In genomic region chr14:89356496-89356895, GRCh38 we compare ENCODE assay signal across 30 cellular contexts.
A peak's percentile ranks its signal among the peaks of the same experiment; 100 is the strongest.
DNase-seq lines count a peak whose midpoint lies in the region; ATAC-seq and TF ChIP-seq lines count a peak whose summit lies in the region.
"Had no signal": no experiment of that assay in that cellular context is flagged by ENCODE, and none has a peak within 500 bp of the region (broad histone marks: within the 10 kb centered on the region; RNA-seq: fewer than 3 reads in every experiment).

No MANE protein-coding gene starts in this region.

- no peak overlapping the region for H3K4me3 Mint-ChIP-seq in activated naive CD4-positive, alpha-beta T cell treated with anti-CD3 and anti-CD28 coated beads, Interleukin-2, amount 50 U/mL, for 24 hours
- H3K4me3 Mint-ChIP-seq: natural killer cell treated with Interleukin-12 subunit alpha and Interleukin-12 subunit beta and Interleukin-15 and Interleukin-18, amount 100 ng/mL, for 72 hours had no signal

- H3K79me2 ChIP-seq in Loucy (ENCODE audit: insufficient read depth, low read length) = peaks cover 53% of the 10 kb centered on the region

- peak overlapping the region; percentile 59 for H3K27ac Mint-ChIP-seq in activated naive CD4-positive, alpha-beta T cell treated with anti-CD3 and anti-CD28 coated beads, Interleukin-2, amount 50 U/mL, for 24 hours

- no peak for TF ChIP-seq EP300 in esophagus muscularis mucosa (IDR thresholded peaks at IDR 0.05)

- H3K36me3 Mint-ChIP-seq in activated naive CD4-positive, alpha-beta T cell treated with anti-CD3 and anti-CD28 coated beads, Interleukin-2, amount 50 U/mL, for 24 hours = peaks cover 5% of the 10 kb centered on the region

- WGBS in esophagus muscularis mucosa = 78% methylated on average over 3 of the region's 3 CpGs

- H3K27me3 Mint-ChIP-seq in activated naive CD4-positive, alpha-beta T cell treated with anti-CD3 and anti-CD28 coated beads, Interleukin-2, amount 50 U/mL, for 24 hours = no peaks in the 10 kb centered on the region
- H3K27me3 Mint-ChIP-seq: natural killer cell treated with Interleukin-12 subunit alpha and Interleukin-12 subunit beta and Interleukin-15 and Interleukin-18, amount 100 ng/mL, for 72 hours had no signal

- H3K4me3 ChIP-seq in Loucy (ENCODE audit: low read length, poor library complexity, severe bottlenecking) (no peak overlapping the region), esophagus muscularis mucosa (no peak overlapping the region)
- H3K4me3 ChIP-seq: ascending aorta; BLaER1 treated with 17β-estradiol and CSF1 and Interleukin-3, amounts not matched to agents 10 nM and 100 nM; coronary artery had no signal

- no peak for TF ChIP-seq POLR2A in esophagus muscularis mucosa (IDR thresholded peaks at IDR 0.05; ENCODE audit: low read depth)

- H3K9me3 ChIP-seq in Loucy (ENCODE audit: insufficient read depth, low read depth, low read length) (no peaks in the 10 kb centered on the region), esophagus muscularis mucosa (no peaks in the 10 kb centered on the region)
- H3K9me3 ChIP-seq: ascending aorta; BLaER1 treated with 17β-estradiol and CSF1 and Interleukin-3, amounts not matched to agents 10 nM and 100 nM had no signal

- intact Hi-C loops in esophagus muscularis mucosa (cut with DNase I) = no loop called here

- H3K4me1 Mint-ChIP-seq in activated naive CD4-positive, alpha-beta T cell treated with anti-CD3 and anti-CD28 coated beads, Interleukin-2, amount 50 U/mL, for 24 hours = peaks cover 53% of the 10 kb centered on the region

- H3F3A ChIP-seq in Loucy (ENCODE audit: low read depth) = no peaks in the 10 kb centered on the region

- DNase-seq in activated naive CD4-positive, alpha-beta T cell treated with Interleukin-2 at 50 U/mL for 16 hours = no peak
- peak; percentile 34 for DNase-seq in esophagus muscularis mucosa (ENCODE audit: extremely low spot score)
- no peak for DNase-seq in LoVo (ENCODE audit: low spot score)
- DNase-seq in UCSD-AML1 (lab: John Stamatoyannopoulos, UW; ENCODE audit: unreplicated experiment) = no peak
- DNase-seq: activated naive CD4-positive, alpha-beta T cell treated with anti-CD3 and anti-CD28 coated beads, Interleukin-2, amount 50 U/mL, for 16 hours; activated T-cell treated with anti-CD3 and anti-CD28 coated beads for 4 hours; effector memory CD4-positive, alpha-beta T cell; glutamatergic neuron; islet precursor cell; left ventricle myocardium superior; midbrain; NCI-H1694; NCI-H2171 treated with DMSO at 0.1 percent for 48 hours; NCI-H524; PC-3; retina; small intestine; stimulated activated CD4-positive, alpha-beta T cell treated with anti-CD3 and anti-CD28 coated beads, Interleukin-2, amount 100 ng/mL, for 24 hours; T-helper 9 cell; trophoblast cell; WERI-Rb-1 had no signal

- H3K27me3 ChIP-seq in Loucy (ENCODE audit: insufficient read depth, low read length, poor library complexity, severe bottlenecking) (no peaks in the 10 kb centered on the region), esophagus muscularis mucosa (no peaks in the 10 kb centered on the region)
- H3K27me3 ChIP-seq: ascending aorta; BLaER1 treated with 17β-estradiol and CSF1 and Interleukin-3, amounts not matched to agents 10 nM and 100 nM had no signal

- no peak for TF ChIP-seq CTCF in Loucy (conservative IDR thresholded peaks at IDR 0.05; ENCODE audit: low read length)
- no peak for TF ChIP-seq CTCF in esophagus muscularis mucosa (IDR thresholded peaks at IDR 0.05)

- H3K27ac ChIP-seq in esophagus muscularis mucosa (replicated peaks in 1 of 4) = no peak overlapping the region
- H3K27ac ChIP-seq: ascending aorta; BLaER1 treated with 17β-estradiol and CSF1 and Interleukin-3, amounts not matched to agents 10 nM and 100 nM; coronary artery; WERI-Rb-1 had no signal

- H3K9ac ChIP-seq in Loucy (ENCODE audit: low read depth, low read length, poor library complexity, severe bottlenecking) = no peak overlapping the region
- H3K9ac ChIP-seq: BLaER1 treated with 17β-estradiol and CSF1 and Interleukin-3, amounts not matched to agents 10 nM and 100 nM had no signal

- H3K9me2 ChIP-seq in Loucy (replicated peaks; ENCODE audit: low read depth, low read length) = no peaks in the 10 kb centered on the region

- no peaks in the 10 kb centered on the region for H4K20me1 ChIP-seq in Loucy (ENCODE audit: insufficient read depth, low read length, poor library complexity, severe bottlenecking)

- H3K36me3 ChIP-seq in Loucy (ENCODE audit: insufficient read depth, low read length) (no peaks in the 10 kb centered on the region), esophagus muscularis mucosa (no peaks in the 10 kb centered on the region)
- H3K36me3 ChIP-seq: ascending aorta, WERI-Rb-1 had no signal

- ATAC-seq in GM19351 (IDR thresholded peaks at IDR 0.05; ENCODE audit: unreplicated experiment) = no peak
- ATAC-seq: HCT116; left ventricle myocardium superior; natural killer cell treated with Interleukin-12 subunit alpha and Interleukin-12 subunit beta and Interleukin-15 and Interleukin-18, amount 100 ng/mL, for 72 hours; PC-3; SK-N-SH treated with all-trans-retinoic acid at 6 μM for 48 hours had no signal

- no peak overlapping the region for H2AFZ ChIP-seq in Loucy (ENCODE audit: low read length)

- H3K4me2 ChIP-seq in Loucy (ENCODE audit: low read depth, low read length, poor library complexity, severe bottlenecking) = peak overlapping the region; percentile 8
- H3K4me2 ChIP-seq: BLaER1 treated with 17β-estradiol and CSF1 and Interleukin-3, amounts not matched to agents 10 nM and 100 nM had no signal

- H3K4me1 ChIP-seq in Loucy (ENCODE audit: insufficient read depth, low read length, poor library complexity, severe bottlenecking) (peaks cover 29% of the 10 kb centered on the region), esophagus muscularis mucosa (peaks cover 28 to 42% (median 39%) of the 10 kb centered on the region in 4 donors)

- no peaks in the 10 kb centered on the region for H3K9me3 Mint-ChIP-seq in activated naive CD4-positive, alpha-beta T cell treated with anti-CD3 and anti-CD28 coated beads, Interleukin-2, amount 50 U/mL, for 24 hours
- H3K9me3 Mint-ChIP-seq: natural killer cell treated with Interleukin-12 subunit alpha and Interleukin-12 subunit beta and Interleukin-15 and Interleukin-18, amount 100 ng/mL, for 72 hours had no signal
